9 cellular contexts compared by ENCODE assay signal in genomic region chr6:7975764-7976146, GRCh38.
DNase-seq lines count a peak whose midpoint lies in the region; ATAC-seq and TF ChIP-seq lines count a peak whose summit lies in the region.
"Had no signal": no experiment of that assay in that cellular context is flagged by ENCODE, and none has a peak within 500 bp of the region (broad histone marks: within the 10 kb centered on the region; RNA-seq: fewer than 3 reads in every experiment).

No MANE protein-coding gene starts in this region.

- H3K27me3 ChIP-seq in stomach: no peaks in the 10 kb centered on the region

- no peaks in the 10 kb centered on the region for H3K36me3 Mint-ChIP-seq in activated CD4-positive, alpha-beta T cell treated with anti-CD3 and anti-CD28 coated beads, Interleukin-2, amount 10 ng/mL, durations not matched to agents 24 days and 14 days (ENCODE audit: low read depth)

- TF ChIP-seq EP300 in stomach (IDR thresholded peaks at IDR 0.05): no peak

- peaks cover 4% of the 10 kb centered on the region for H3K4me1 Mint-ChIP-seq in activated CD4-positive, alpha-beta T cell treated with anti-CD3 and anti-CD28 coated beads, Interleukin-2, amount 10 ng/mL, durations not matched to agents 24 days and 14 days

- no peak overlapping the region for H3K27ac Mint-ChIP-seq in activated CD4-positive, alpha-beta T cell treated with anti-CD3 and anti-CD28 coated beads, Interleukin-2, amount 10 ng/mL, durations not matched to agents 24 days and 14 days

- H3K4me3 ChIP-seq in stomach: peak overlapping the region in 2 of 4 donors; percentile 10 to 15
- H3K4me3 ChIP-seq: SK-N-MC had no signal

- DNase-seq in SW480 (ENCODE audit: low spot score) (peak; percentile 45), left cardiac atrium (peak; percentile 44), stomach (peak; percentile 29), activated gamma-delta T cell treated with Interleukin-2 at 50 U/mL for 16 hours (no peak)
- no peak for DNase-seq in central memory CD4-positive, alpha-beta T cell
- no peak for DNase-seq in activated CD4-positive, alpha-beta T cell treated with anti-CD3 and anti-CD28 coated beads, Interleukin-2, amount 10 ng/mL, durations not matched to agents 24 days and 14 days

- peaks cover 7 to 22% (median 19%) of the 10 kb centered on the region in 4 donors for H3K4me1 ChIP-seq in stomach

- intact Hi-C loops in left cardiac atrium (cut with DNase I) (loop anchor here in 1 of 2 donors (2.0 kb wide), 1 partner anchor 65 kb away; the partner anchor contains the start of gene TXNDC5), stomach (cut with DNase I; ENCODE audit: low total_unique reads) (no loop called here)
- intact Hi-C loops in activated CD4-positive, alpha-beta T cell treated with anti-CD3 and anti-CD28 coated beads, Interleukin-2, amount 10 ng/mL, durations not matched to agents 24 days and 14 days (cut with micrococcal nuclease): no loop called here

- no peak for TF ChIP-seq CTCF in stomach (IDR thresholded peaks at IDR 0.05)

- no peaks in the 10 kb centered on the region for H3K9me3 ChIP-seq in stomach

- WGBS in stomach, 5 donors: 18 to 30% (median 21%) methylated on average over 8 of the region's 8 CpGs

- H3K27ac ChIP-seq in stomach: peak overlapping the region in 3 of 5 donors; percentile 35 to 54 (median 49)
- H3K27ac ChIP-seq: SK-N-MC had no signal

- H3K27me3 Mint-ChIP-seq in activated CD4-positive, alpha-beta T cell treated with anti-CD3 and anti-CD28 coated beads, Interleukin-2, amount 10 ng/mL, durations not matched to agents 24 days and 14 days: peaks cover 17% of the 10 kb centered on the region

- ATAC-seq in HG02870 (IDR thresholded peaks at IDR 0.05; ENCODE audit: unreplicated experiment) (peak; percentile 40), left cardiac atrium (peak; percentile 31 to 51), GM21723 (IDR thresholded peaks at IDR 0.05; ENCODE audit: unreplicated experiment) (no peak)

- no peaks in the 10 kb centered on the region for H3K36me3 ChIP-seq in stomach

- no peak overlapping the region for H3K4me3 Mint-ChIP-seq in activated CD4-positive, alpha-beta T cell treated with anti-CD3 and anti-CD28 coated beads, Interleukin-2, amount 10 ng/mL, durations not matched to agents 24 days and 14 days

- no peak for TF ChIP-seq POLR2A in stomach (IDR thresholded peaks at IDR 0.05)

- peaks cover 3% of the 10 kb centered on the region for H3K9me3 Mint-ChIP-seq in activated CD4-positive, alpha-beta T cell treated with anti-CD3 and anti-CD28 coated beads, Interleukin-2, amount 10 ng/mL, durations not matched to agents 24 days and 14 days

Comparison
In these comparisons a context has a peak if more than half of its experiments do, and no peak if none do; other contexts are left out.
1. DNase-seq: peak in SW480 (single experiment), left cardiac atrium (single experiment) and stomach (single experiment); none in central memory CD4-positive, alpha-beta T cell (single experiment), activated CD4-positive, alpha-beta T cell treated with anti-CD3 and anti-CD28 coated beads, Interleukin-2, amount 10 ng/mL, durations not matched to agents 24 days and 14 days (single experiment) and activated gamma-delta T cell treated with Interleukin-2 at 50 U/mL for 16 hours (single experiment).